ENCODE assay signal across 25 cellular contexts in genomic region chr17:18234853-18235380, GRCh38. TPM values are rescaled to one million over a fixed set of nuclear protein-coding genes. Genes with fewer than 3 reads are reported as not detected.
DNase-seq lines count a peak whose midpoint lies in the region; ATAC-seq and TF ChIP-seq lines count a peak whose summit lies in the region.
"Had no signal": no experiment of that assay in that cellular context is flagged by ENCODE, and none has a peak within 500 bp of the region (broad histone marks: within the 10 kb centered on the region; RNA-seq: fewer than 3 reads in every experiment).

No MANE protein-coding gene starts in this region.

- H3K27me3 ChIP-seq in adrenal gland (no peaks in the 10 kb centered on the region), layer of hippocampus (ENCODE audit: control insufficient read depth, insufficient read depth, low read length) (no peaks in the 10 kb centered on the region), tibial nerve (no peaks in the 10 kb centered on the region)
- H3K27me3 ChIP-seq: BLaER1, gastrocnemius medialis, stomach, upper lobe of right lung had no signal

- intact Hi-C loops in adrenal gland (cut with DNase I) = no loop called here

- no peak for DNase-seq in activated naive CD4-positive, alpha-beta T cell treated with anti-CD3 and anti-CD28 coated beads, Interleukin-2, amount 50 U/mL, for 72 hours (ENCODE audit: low spot score in 2 of 2)
- no peak for DNase-seq in activated naive CD4-positive, alpha-beta T cell treated with Interleukin-2 at 50 U/mL for 16 hours
- DNase-seq in adrenal gland (no peak), NCI-H1694 treated with DMSO at 0.1 percent for 48 hours (lab: John Stamatoyannopoulos, UW) (no peak), tibial nerve (ENCODE audit: low spot score in 2 of 2) (no peak), activated gamma-delta T cell treated with Interleukin-2 at 50 U/mL for 16 hours (no peak)
- DNase-seq: activated CD4-positive, alpha-beta T cell treated with anti-CD3 and anti-CD28 coated beads, Interleukin-2, amount 10 ng/mL, durations not matched to agents 7 days and 5 days; activated naive CD4-positive, alpha-beta T cell; COR-L47; DND-41; effector CD4-positive, alpha-beta T cell; gastrocnemius medialis; hippocampal formation; mucosa of descending colon; NCI-H1105; NCI-H2081; NCI-H345; stomach; upper lobe of right lung had no signal

- H3K9me3 Mint-ChIP-seq in activated naive CD4-positive, alpha-beta T cell treated with anti-CD3 and anti-CD28 coated beads, Interleukin-2, amount 50 U/mL, for 72 hours = no peaks in the 10 kb centered on the region
- H3K9me3 Mint-ChIP-seq: activated CD4-positive, alpha-beta T cell treated with anti-CD3 and anti-CD28 coated beads, Interleukin-2, amount 10 ng/mL, durations not matched to agents 7 days and 5 days had no signal

- WGBS in adrenal gland, 4 donors = 92 to 96% (median 93%) methylated on average over 5 to 22 of the region's 22 CpGs
- WGBS in tibial nerve, 2 donors = 93 to 96% methylated on average over 20 to 22 of the region's 22 CpGs

- no peak for ATAC-seq in activated naive CD4-positive, alpha-beta T cell treated with anti-CD3 and anti-CD28 coated beads, Interleukin-2, amount 50 U/mL, for 72 hours
- ATAC-seq: gastrocnemius medialis, GM12878, mucosa of descending colon, Panc1, upper lobe of right lung had no signal

- H3K4me3 ChIP-seq in adrenal gland = no peak overlapping the region
- no peak overlapping the region for H3K4me3 ChIP-seq in tibial nerve
- H3K4me3 ChIP-seq: BLaER1, gastrocnemius medialis, GM12878, mucosa of descending colon, psoas muscle, stomach, upper lobe of right lung had no signal

- peak overlapping the region; percentile 64 to 95 (median 89) for H3K27ac ChIP-seq in adrenal gland
- peak overlapping the region; percentile 57 for H3K27ac ChIP-seq in layer of hippocampus (ENCODE audit: low read depth, low read length)
- H3K27ac ChIP-seq in temporal lobe (ENCODE audit: low read depth, low read length) = peak overlapping the region; percentile 65
- H3K27ac ChIP-seq in tibial nerve = no peak overlapping the region
- H3K27ac ChIP-seq: gastrocnemius medialis, psoas muscle, stomach, upper lobe of right lung had no signal

- H3K4me1 ChIP-seq in adrenal gland (replicated peaks in 1 of 2) (peaks cover 16 to 17% of the 10 kb centered on the region in 2 donors), tibial nerve (no peaks in the 10 kb centered on the region)
- H3K4me1 ChIP-seq: BLaER1, gastrocnemius medialis, psoas muscle, stomach, upper lobe of right lung had no signal

- H3K36me3 Mint-ChIP-seq in activated naive CD4-positive, alpha-beta T cell treated with anti-CD3 and anti-CD28 coated beads, Interleukin-2, amount 50 U/mL, for 72 hours = no peaks in the 10 kb centered on the region

- TF ChIP-seq CTCF in adrenal gland (IDR thresholded peaks at IDR 0.05) (no peak), tibial nerve (IDR thresholded peaks at IDR 0.05) (no peak)

- peak overlapping the region; percentile 25 to 50 for H3K27ac Mint-ChIP-seq in activated naive CD4-positive, alpha-beta T cell treated with anti-CD3 and anti-CD28 coated beads, Interleukin-2, amount 50 U/mL, for 72 hours
- H3K27ac Mint-ChIP-seq: activated CD4-positive, alpha-beta T cell treated with anti-CD3 and anti-CD28 coated beads, Interleukin-2, amount 10 ng/mL, durations not matched to agents 7 days and 5 days had no signal

- no peak for TF ChIP-seq EP300 in tibial nerve (IDR thresholded peaks at IDR 0.05)

- peaks cover 0 to 32% of the 10 kb centered on the region in 2 donors for H3K36me3 ChIP-seq in adrenal gland (replicated peaks in 1 of 2)
- H3K36me3 ChIP-seq in tibial nerve = peaks cover 0 to 84% (median 0%) of the 10 kb centered on the region in 3 donors

- H3K9me3 ChIP-seq in adrenal gland (replicated peaks in 1 of 3) = no peaks in the 10 kb centered on the region
- no peaks in the 10 kb centered on the region for H3K9me3 ChIP-seq in tibial nerve
- H3K9me3 ChIP-seq: BLaER1, gastrocnemius medialis, mucosa of descending colon, psoas muscle, stomach, upper lobe of right lung had no signal

- no peak for TF ChIP-seq POLR2A in adrenal gland (IDR thresholded peaks at IDR 0.05)
- no peak for TF ChIP-seq POLR2A in tibial nerve (IDR thresholded peaks at IDR 0.05)

RNA-seq across cellular contexts. Expression of gene LLGL1, which starts 9.5 kb away (rescaled TPM):
- 10 to 100 TPM; 14.5 to 15.0 TPM for total RNA-seq in activated naive CD4-positive, alpha-beta T cell treated with anti-CD3 and anti-CD28 coated beads, Interleukin-2, amount 50 U/mL, for 72 hours
- total RNA-seq in adrenal gland = 10 to 100 TPM; 21.8 to 65.1 (median 48.2) TPM
- 10 to 100 TPM in 1 of 3 donors, 1 to 10 TPM in 2; 4.1 to 27.8 (median 8.9) TPM for polyA plus RNA-seq in adrenal gland
- 27.5 TPM for total RNA-seq in temporal lobe
- total RNA-seq in tibial nerve = 10 to 100 TPM; 20.9 to 30.2 (median 27.9) TPM

RNA-seq across cellular contexts. Expression of gene FLII, which starts 23.6 kb away (rescaled TPM):
- 100 to 1,000 TPM; 267 to 273 TPM for total RNA-seq in activated naive CD4-positive, alpha-beta T cell treated with anti-CD3 and anti-CD28 coated beads, Interleukin-2, amount 50 U/mL, for 72 hours
- total RNA-seq in adrenal gland (100 to 1,000 TPM; 172 to 331 (median 297) TPM), temporal lobe (38.1 TPM), tibial nerve (100 to 1,000 TPM; 284 to 466 (median 335) TPM)
- polyA plus RNA-seq in adrenal gland = 100 to 1,000 TPM; 276 to 652 (median 461) TPM

RNA-seq across cellular contexts. Expression of gene MIEF2, which starts 25.5 kb away (rescaled TPM):
- total RNA-seq in activated naive CD4-positive, alpha-beta T cell treated with anti-CD3 and anti-CD28 coated beads, Interleukin-2, amount 50 U/mL, for 72 hours = 10 to 100 TPM in 1 of 2 donors, 1 to 10 TPM in 1; 7.4 to 15.5 TPM
- total RNA-seq in adrenal gland = 10 to 100 TPM; 18.3 to 46.6 (median 29.2) TPM
- 10 to 100 TPM in 1 of 3 donors, 1 to 10 TPM in 2; 4.1 to 10.7 (median 9.5) TPM for polyA plus RNA-seq in adrenal gland
- 22.4 TPM for total RNA-seq in temporal lobe
- total RNA-seq in tibial nerve = 10 to 100 TPM; 16.2 to 31.7 (median 20.4) TPM

RNA-seq across cellular contexts. Expression of gene ALKBH5, which starts 51.3 kb away (rescaled TPM):
- 100 to 1,000 TPM in 1 of 2 donors, 10 to 100 TPM in 1; 79.5 to 176 TPM for total RNA-seq in activated naive CD4-positive, alpha-beta T cell treated with anti-CD3 and anti-CD28 coated beads, Interleukin-2, amount 50 U/mL, for 72 hours
- total RNA-seq in adrenal gland (100 to 1,000 TPM; 109 to 154 (median 141) TPM), temporal lobe (41.8 TPM), tibial nerve (100 to 1,000 TPM in 1 of 4 donors, 10 to 100 TPM in 3; 73.9 to 110 (median 93.6) TPM)
- 100 to 1,000 TPM in 1 of 3 donors, 10 to 100 TPM in 2; 28.4 to 118 (median 33.8) TPM for polyA plus RNA-seq in adrenal gland

Comparison
In these comparisons a context has a peak if more than half of its experiments do, and no peak if none do; other contexts are left out.
1. H3K27ac ChIP-seq: peak in adrenal gland (5 of 5), layer of hippocampus (single experiment) and temporal lobe (single experiment); none in tibial nerve (0 of 4).